8 cellular contexts compared by ENCODE assay signal in genomic region chr12:76020281-76020680, GRCh38.
DNase-seq lines count a peak whose midpoint lies in the region; ATAC-seq and TF ChIP-seq lines count a peak whose summit lies in the region.

No MANE protein-coding gene starts in this region.

- peak; percentile 55 for ATAC-seq in HG03039 (IDR thresholded peaks at IDR 0.05; ENCODE audit: unreplicated experiment)
- peak; percentile 30 for ATAC-seq in SK-N-SH treated with all-trans-retinoic acid at 6 μM for 48 hours
- peak; percentile 27 for ATAC-seq in memory B cell (ENCODE audit: low read depth)
- ATAC-seq in stimulated activated effector memory CD8-positive, alpha-beta T cell treated with anti-CD3 and anti-CD28 coated beads, Interleukin-12 subunit alpha, Interleukin-12 subunit beta, amount 100 ng/mL, for 72 hours: peak; percentile 93

- no peaks in the 10 kb centered on the region for H3K27me3 Mint-ChIP-seq in activated naive CD8-positive, alpha-beta T cell
- peaks cover 11% of the 10 kb centered on the region for H3K27me3 Mint-ChIP-seq in memory B cell

- H3K27ac Mint-ChIP-seq in activated naive CD8-positive, alpha-beta T cell: peak overlapping the region; percentile 97
- no peak overlapping the region for H3K27ac Mint-ChIP-seq in memory B cell
- peak overlapping the region; percentile 100 for H3K27ac Mint-ChIP-seq in stimulated activated effector memory CD8-positive, alpha-beta T cell treated with anti-CD3 and anti-CD28 coated beads, Interleukin-12 subunit alpha, Interleukin-12 subunit beta, amount 100 ng/mL, for 72 hours

- peaks cover 56% of the 10 kb centered on the region for H3K4me1 Mint-ChIP-seq in activated naive CD8-positive, alpha-beta T cell (ENCODE audit: low read depth)
- H3K4me1 Mint-ChIP-seq in memory B cell: no peaks in the 10 kb centered on the region
- peaks cover 72% of the 10 kb centered on the region for H3K4me1 Mint-ChIP-seq in stimulated activated effector memory CD8-positive, alpha-beta T cell treated with anti-CD3 and anti-CD28 coated beads, Interleukin-12 subunit alpha, Interleukin-12 subunit beta, amount 100 ng/mL, for 72 hours

- no peaks in the 10 kb centered on the region for H3K9me3 Mint-ChIP-seq in activated naive CD8-positive, alpha-beta T cell (ENCODE audit: low read depth)
- H3K9me3 Mint-ChIP-seq in memory B cell: no peaks in the 10 kb centered on the region
- no peaks in the 10 kb centered on the region for H3K9me3 Mint-ChIP-seq in stimulated activated effector memory CD8-positive, alpha-beta T cell treated with anti-CD3 and anti-CD28 coated beads, Interleukin-12 subunit alpha, Interleukin-12 subunit beta, amount 100 ng/mL, for 72 hours

- no peaks in the 10 kb centered on the region for H3K36me3 Mint-ChIP-seq in activated naive CD8-positive, alpha-beta T cell
- H3K36me3 Mint-ChIP-seq in memory B cell: no peaks in the 10 kb centered on the region
- peaks cover 12% of the 10 kb centered on the region for H3K36me3 Mint-ChIP-seq in stimulated activated effector memory CD8-positive, alpha-beta T cell treated with anti-CD3 and anti-CD28 coated beads, Interleukin-12 subunit alpha, Interleukin-12 subunit beta, amount 100 ng/mL, for 72 hours

- DNase-seq in GF-D8 (lab: John Stamatoyannopoulos, UW) (peak; percentile 55), memory B cell (ENCODE audit: low spot score in 2 of 2) (no peak), 8988T (no peak), NCI-H1092 (lab: John Stamatoyannopoulos, UW) (no peak)
- DNase-seq in stimulated activated effector memory CD8-positive, alpha-beta T cell treated with anti-CD3 and anti-CD28 coated beads, Interleukin-12 subunit alpha, Interleukin-12 subunit beta, amount 100 ng/mL, for 72 hours (ENCODE audit: low spot score in 2 of 2): peak; percentile 56 to 91

- peak overlapping the region; percentile 81 for H3K4me3 Mint-ChIP-seq in activated naive CD8-positive, alpha-beta T cell
- H3K4me3 Mint-ChIP-seq in memory B cell: no peak overlapping the region
- H3K4me3 Mint-ChIP-seq in stimulated activated effector memory CD8-positive, alpha-beta T cell treated with anti-CD3 and anti-CD28 coated beads, Interleukin-12 subunit alpha, Interleukin-12 subunit beta, amount 100 ng/mL, for 72 hours: peak overlapping the region; percentile 68

TF ChIP-seq in SK-N-SH treated with all-trans-retinoic acid at 6 μM for 48 hours, 23 proteins besides CTCF, POLR2A, EP300 and RAD21:
- TF ChIP-seq ISL1 (CRISPR knock-in tag; IDR thresholded peaks at IDR 0.05) (no peak), CREB5 (CRISPR knock-in tag; IDR thresholded peaks at IDR 0.05; ENCODE audit: low read depth) (no peak), CSDC2 (CRISPR knock-in tag; IDR thresholded peaks at IDR 0.05) (no peak), CSRNP3 (CRISPR knock-in tag; IDR thresholded peaks at IDR 0.05) (no peak), ZNF8 (CRISPR knock-in tag; IDR thresholded peaks at IDR 0.05) (no peak), ZFP30 (CRISPR knock-in tag; IDR thresholded peaks at IDR 0.05) (no peak)

Comparison
In these comparisons a context has a peak if more than half of its experiments do, and no peak if none do; other contexts are left out.
1. DNase-seq: peak in GF-D8 (single experiment) and stimulated activated effector memory CD8-positive, alpha-beta T cell treated with anti-CD3 and anti-CD28 coated beads, Interleukin-12 subunit alpha, Interleukin-12 subunit beta, amount 100 ng/mL, for 72 hours (2 of 2); none in memory B cell (0 of 2), 8988T (single experiment) and NCI-H1092 (single experiment).
2. ATAC-seq: peak in every context shown above with its lines; median percentile 93 in stimulated activated effector memory CD8-positive, alpha-beta T cell treated with anti-CD3 and anti-CD28 coated beads, Interleukin-12 subunit alpha, Interleukin-12 subunit beta, amount 100 ng/mL, for 72 hours; 55 in HG03039; 30 in SK-N-SH treated with all-trans-retinoic acid at 6 μM for 48 hours; 27 in memory B cell.